Comparison of ENCODE assay signal across 28 cellular contexts in genomic region chr2:85191157-85191556, GRCh38. TPM values are rescaled to one million over a fixed set of nuclear protein-coding genes. Genes with fewer than 3 reads are reported as not detected.
"Had no signal": no experiment of that assay in that cellular context is flagged by ENCODE, and none has a peak within 500 bp of the region (broad histone marks: within the 10 kb centered on the region; RNA-seq: fewer than 3 reads in every experiment).

No MANE protein-coding gene starts in this region.

- DNase-seq: activated CD4-positive, alpha-beta memory T cell treated with anti-CD3 and anti-CD28 coated beads for 36 hours; activated CD4-positive, alpha-beta T cell treated with anti-CD3 and anti-CD28 coated beads for 48 hours; activated gamma-delta T cell treated with Interleukin-2 at 50 U/mL for 16 hours; activated naive CD4-positive, alpha-beta T cell treated with anti-CD3 and anti-CD28 coated beads, Interleukin-2, amount 50 U/mL, for 16 hours; activated T-cell treated with anti-CD3 and anti-CD28 coated beads, Interleukin-2, amount 50 U/mL, for 4 hours; cerebellar nuclear complex; colonic mucosa; effector memory CD8-positive, alpha-beta T cell; erythroblast; gastrocnemius medialis; glutamatergic neuron; hypothalamus; immature natural killer cell; kidney; lower lobe of right lung; ovary; sigmoid colon; small intestine; stimulated activated CD4-positive, alpha-beta T cell treated with anti-CD3 and anti-CD28 coated beads, Interleukin-2, amount 100 ng/mL, for 24 hours; stimulated activated naive CD4-positive, alpha-beta T cell treated with Interleukin-2 at 50 U/mL for 16 hours had no signal

- H3K27ac ChIP-seq: colonic mucosa, gastrocnemius medialis, lower lobe of right lung, ovary, sigmoid colon, tibial nerve, VCaP had no signal

- H3K36me3 Mint-ChIP-seq: activated CD4-positive, alpha-beta memory T cell treated with anti-CD3 and anti-CD28 coated beads for 36 hours; immature natural killer cell had no signal

- H3K27me3 ChIP-seq: colonic mucosa, gastrocnemius medialis, ovary, sigmoid colon, tibial nerve had no signal

- H3K9me3 ChIP-seq: colonic mucosa, gastrocnemius medialis, lower lobe of right lung, ovary, sigmoid colon, tibial nerve had no signal

- H3K4me3 ChIP-seq: colonic mucosa, gastrocnemius medialis, lower lobe of right lung, ovary, sigmoid colon, tibial nerve had no signal

- H3K36me3 ChIP-seq: colonic mucosa, gastrocnemius medialis, lower lobe of right lung, ovary, sigmoid colon, tibial nerve had no signal

- H3K4me1 ChIP-seq: colonic mucosa had no signal

- H3K27me3 Mint-ChIP-seq: progenitor cell of endocrine pancreas had no signal

- ATAC-seq: activated CD4-positive, CD25-positive, alpha-beta regulatory T cell treated with anti-CD3 and anti-CD28 coated beads, Interleukin-2, amount 50 U/mL, for 24 hours; activated T-cell treated with anti-CD3 and anti-CD28 coated beads, Interleukin-2, amount 50 U/mL, for 4 hours; activated T-helper 17 cell treated with anti-CD3 and anti-CD28 coated beads, Interleukin-2, amount 50 U/mL, for 72 hours; effector memory CD8-positive, alpha-beta T cell; gastrocnemius medialis; lower lobe of right lung had no signal

- H3K4me1 Mint-ChIP-seq: activated T-helper 17 cell treated with anti-CD3 and anti-CD28 coated beads, Interleukin-2, amount 50 U/mL, for 72 hours had no signal

- H3K27ac Mint-ChIP-seq: activated CD4-positive, alpha-beta memory T cell treated with anti-CD3 and anti-CD28 coated beads for 36 hours; activated T-helper 17 cell treated with anti-CD3 and anti-CD28 coated beads, Interleukin-2, amount 50 U/mL, for 72 hours; effector memory CD8-positive, alpha-beta T cell; immature natural killer cell; progenitor cell of endocrine pancreas had no signal

- H3K9me3 Mint-ChIP-seq: activated CD4-positive, alpha-beta memory T cell treated with anti-CD3 and anti-CD28 coated beads for 36 hours; activated T-cell treated with anti-CD3 and anti-CD28 coated beads, Interleukin-2, amount 50 U/mL, for 4 hours; activated T-helper 17 cell treated with anti-CD3 and anti-CD28 coated beads, Interleukin-2, amount 50 U/mL, for 72 hours; effector memory CD8-positive, alpha-beta T cell; immature natural killer cell; nephron had no signal

- H3K4me3 Mint-ChIP-seq: activated CD4-positive, alpha-beta memory T cell treated with anti-CD3 and anti-CD28 coated beads for 36 hours; activated T-cell treated with anti-CD3 and anti-CD28 coated beads, Interleukin-2, amount 50 U/mL, for 4 hours; activated T-helper 17 cell treated with anti-CD3 and anti-CD28 coated beads, Interleukin-2, amount 50 U/mL, for 72 hours; effector memory CD8-positive, alpha-beta T cell; immature natural killer cell; nephron had no signal

RNA-seq across cellular contexts. Expression of gene TCF7L1, which starts 58.0 kb away (rescaled TPM):
- total RNA-seq: activated CD8-positive, alpha-beta memory T cell treated with anti-CD3 and anti-CD28 coated beads for 36 hours; activated T-helper 17 cell treated with anti-CD3 and anti-CD28 coated beads, Interleukin-2, amount 50 U/mL, for 72 hours; T-helper 1 cell treated with Interleukin-12 subunit alpha and Interleukin-12 subunit beta and Interleukin-4 antibody, amounts not matched to agents 30 ng/mL and 1 ng/mL, for 36 hours had no signal
